ENCODE assay signal across 8 cellular contexts in the genomic region with DNA sequence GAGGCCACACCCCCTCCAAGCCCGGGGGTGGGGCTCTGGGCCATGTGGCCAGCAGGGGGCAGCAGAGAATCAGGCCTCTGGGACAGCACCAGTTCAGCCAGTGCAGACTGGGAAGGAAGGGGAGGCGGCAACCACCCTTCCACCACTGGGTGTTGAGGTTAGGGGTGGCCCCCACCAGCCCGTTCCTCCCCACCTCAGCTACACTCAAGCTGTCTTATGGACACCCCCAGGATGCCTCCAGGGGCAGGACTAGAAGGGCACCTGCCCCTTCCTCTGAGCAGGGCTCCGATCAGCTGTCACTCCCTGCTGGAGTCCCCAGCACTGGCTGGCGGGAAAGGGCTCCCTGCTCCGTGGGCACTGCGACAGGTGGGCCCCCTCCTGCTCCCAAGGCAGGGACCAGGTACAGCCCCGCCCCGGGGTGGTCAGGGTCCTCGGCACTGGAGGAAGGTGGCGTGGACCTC. TPM values are rescaled to one million over a fixed set of nuclear protein-coding genes. Genes with fewer than 3 reads are reported as not detected.
DNase-seq lines count a peak whose midpoint lies in the region; ATAC-seq and TF ChIP-seq lines count a peak whose summit lies in the region.

No MANE protein-coding gene starts in this region.

- no peak overlapping the region for H3K27ac Mint-ChIP-seq in activated CD8-positive, alpha-beta T cell treated with anti-CD3 and anti-CD28 coated beads for 36 hours

- H3K4me3 Mint-ChIP-seq in activated CD8-positive, alpha-beta T cell treated with anti-CD3 and anti-CD28 coated beads for 36 hours: no peak overlapping the region

- H3K4me1 Mint-ChIP-seq in activated CD8-positive, alpha-beta T cell treated with anti-CD3 and anti-CD28 coated beads for 36 hours (ENCODE audit: low read depth): peaks cover 4% of the 10 kb centered on the region

- no peaks in the 10 kb centered on the region for H3K9me3 Mint-ChIP-seq in activated CD8-positive, alpha-beta T cell treated with anti-CD3 and anti-CD28 coated beads for 36 hours

- H3K36me3 Mint-ChIP-seq in activated CD8-positive, alpha-beta T cell treated with anti-CD3 and anti-CD28 coated beads for 36 hours (ENCODE audit: low read depth): peaks cover 4% of the 10 kb centered on the region

- DNase-seq in AG04449 (ENCODE audit: low read depth, low spot score): peak; percentile 17
- DNase-seq in NCI-H2227 (lab: John Stamatoyannopoulos, UW; ENCODE audit: unreplicated experiment): peak; percentile 68
- DNase-seq in activated CD8-positive, alpha-beta T cell treated with anti-CD3 and anti-CD28 coated beads for 36 hours: peak; percentile 88
- peak; percentile 86 for DNase-seq in effector CD4-positive, alpha-beta T cell
- DNase-seq in mesenteric fat pad (ENCODE audit: low spot score): peak; percentile 94
- DNase-seq in stimulated activated CD8-positive, alpha-beta memory T cell treated with anti-CD3 and anti-CD28 coated beads, Interleukin-4, amount 100 ng/mL, for 1 hour (ENCODE audit: low read depth in 2 of 2, low spot score in 1 of 2): peak; percentile 78 to 82

- no peak overlapping the region for H3K4me3 ChIP-seq in AG04449 (ENCODE audit: low read depth, low read length)

- CTCF ChIA-PET in AG04449 (lab: Yijun Ruan, JAX): interaction anchor here (0.6 to 6.8 kb wide), 35 partner anchors 10 to 248 kb away, joined by 3 to 122 read pairs (median 4); partner anchors contain the start of genes KATNB1, USB1 and ZNF319
- CTCF ChIA-PET in activated CD8-positive, alpha-beta T cell treated with anti-CD3 and anti-CD28 coated beads for 36 hours (lab: Charles Lee): interaction anchor here (0.7 to 4.4 kb wide), 20 partner anchors 9 to 339 kb away, joined by 3 to 24 read pairs (median 4); partner anchors contain the start of genes KATNB1 and KIFC3

- TF ChIP-seq CTCF in AG04449 (IDR thresholded peaks at IDR 0.05; ENCODE audit: insufficient read depth, low read length, missing control alignments): peak; percentile 96
- peak; percentile 93 for TF ChIP-seq CTCF in activated CD8-positive, alpha-beta T cell treated with anti-CD3 and anti-CD28 coated beads for 36 hours (IDR thresholded peaks at IDR 0.05)

- POLR2A ChIA-PET in AG04449 (lab: Yijun Ruan, JAX): interaction anchor here (0.6 to 0.7 kb wide), 2 partner anchors 9 to 93 kb away, joined by 3 read pairs; no protein-coding TSS in a partner anchor
- POLR2A ChIA-PET in activated CD8-positive, alpha-beta T cell treated with anti-CD3 and anti-CD28 coated beads for 36 hours (lab: Charles Lee): no interaction called here

- intact Hi-C loops in activated CD8-positive, alpha-beta T cell treated with anti-CD3 and anti-CD28 coated beads for 36 hours (cut with micrococcal nuclease): no loop called here

- ATAC-seq in GM18499 (IDR thresholded peaks at IDR 0.05; ENCODE audit: insufficient read depth, unreplicated experiment) (peak; percentile 87), HG02870 (IDR thresholded peaks at IDR 0.05; ENCODE audit: unreplicated experiment) (peak; percentile 91)
- peak; percentile 97 for ATAC-seq in activated CD8-positive, alpha-beta T cell treated with anti-CD3 and anti-CD28 coated beads for 36 hours

- H3K27me3 Mint-ChIP-seq in activated CD8-positive, alpha-beta T cell treated with anti-CD3 and anti-CD28 coated beads for 36 hours: no peaks in the 10 kb centered on the region

RNA-seq across cellular contexts. Expression of gene KATNB1, which starts 21.8 kb away (rescaled TPM):
- 10 to 100 TPM; 35.1 to 39.6 TPM for total RNA-seq in activated CD8-positive, alpha-beta T cell treated with anti-CD3 and anti-CD28 coated beads for 36 hours
- 14.4 TPM for total RNA-seq in mesenteric fat pad

RNA-seq across cellular contexts. Expression of gene KIFC3, which starts 44.9 kb away (rescaled TPM):
- total RNA-seq in activated CD8-positive, alpha-beta T cell treated with anti-CD3 and anti-CD28 coated beads for 36 hours: under 1 TPM; 0.54 to 0.89 TPM
- 62.3 TPM for total RNA-seq in mesenteric fat pad

Comparison
In these comparisons a context has a peak if more than half of its experiments do, and no peak if none do; other contexts are left out.
1. DNase-seq: peak in every context shown above with its lines; median percentile 94 in mesenteric fat pad; 88 in activated CD8-positive, alpha-beta T cell treated with anti-CD3 and anti-CD28 coated beads for 36 hours; 86 in effector CD4-positive, alpha-beta T cell; 80 in stimulated activated CD8-positive, alpha-beta memory T cell treated with anti-CD3 and anti-CD28 coated beads, Interleukin-4, amount 100 ng/mL, for 1 hour; 68 in NCI-H2227; 17 in AG04449.
2. RNA of gene KIFC3, which starts 44.9 kb away (total RNA-seq): 62.3 TPM in mesenteric fat pad (single experiment); 0.54 to 0.89 TPM in activated CD8-positive, alpha-beta T cell treated with anti-CD3 and anti-CD28 coated beads for 36 hours; every median in the first group is over 10 times any median in the second.
3. Peak in every context shown above with its lines, with median percentiles within 50 percentile points of each other: ATAC-seq.